ENCODE assay signal across 12 cellular contexts in the genomic region with DNA sequence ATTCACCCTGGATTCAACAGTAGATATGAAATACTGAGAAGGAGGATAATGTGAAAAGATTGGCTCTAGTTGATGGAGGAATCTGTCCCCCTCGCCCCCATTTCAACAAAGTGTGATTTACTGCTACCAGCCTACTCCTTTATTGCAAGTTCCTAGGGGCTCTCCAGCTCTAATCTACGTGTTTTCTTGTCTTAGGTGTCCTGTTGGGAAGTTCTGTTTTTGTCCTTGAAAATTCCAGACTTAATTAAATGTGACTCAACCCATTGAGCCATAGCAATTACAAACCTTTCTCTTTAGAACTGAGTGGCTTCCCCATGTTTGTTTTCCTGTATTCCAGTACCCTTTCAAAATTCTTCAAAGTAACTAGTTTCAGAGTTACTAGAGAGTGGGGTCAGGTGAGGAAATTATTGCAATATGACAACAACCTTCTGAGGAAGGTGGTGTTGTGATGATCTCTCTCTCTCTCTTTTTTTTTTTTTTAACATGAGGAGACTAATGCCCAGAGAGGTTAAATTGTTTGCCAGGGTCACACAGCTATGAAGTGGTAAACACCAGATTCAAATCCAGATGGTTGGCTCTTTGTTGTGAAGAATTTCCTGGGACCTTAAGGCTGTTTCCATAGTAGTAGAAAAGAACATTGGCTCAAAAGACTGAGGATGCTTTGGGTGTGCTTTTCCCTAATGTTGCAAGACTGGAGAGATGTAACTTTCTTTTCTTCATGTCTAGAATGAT. TPM values are rescaled to one million over a fixed set of nuclear protein-coding genes. Genes with fewer than 3 reads are reported as not detected.
DNase-seq lines count a peak whose midpoint lies in the region; ATAC-seq and TF ChIP-seq lines count a peak whose summit lies in the region.
"Had no signal": no experiment of that assay in that cellular context is flagged by ENCODE, and none has a peak within 500 bp of the region (broad histone marks: within the 10 kb centered on the region; RNA-seq: fewer than 3 reads in every experiment).

No MANE protein-coding gene starts in this region.

- no peak overlapping the region for H3K27ac ChIP-seq in left ventricle myocardium inferior (replicated peaks)
- peak overlapping the region in 1 of 2 donors; percentile 61 for H3K27ac ChIP-seq in coronary artery
- peak overlapping the region; percentile 67 for H3K27ac ChIP-seq in mesodermal cell (ENCODE audit: low read depth, low read length, severe bottlenecking)

- H3K27me3 ChIP-seq in left ventricle myocardium inferior (ENCODE audit: low read depth), result no peaks in the 10 kb centered on the region

- H3K9me3 ChIP-seq in left ventricle myocardium inferior (replicated peaks) (no peaks in the 10 kb centered on the region), mesodermal cell (ENCODE audit: control insufficient read depth, low read length) (no peaks in the 10 kb centered on the region)

- H3K4me3 ChIP-seq in left ventricle myocardium inferior (peak overlapping the region; percentile 76), coronary artery (peak overlapping the region; percentile 80), mesodermal cell (ENCODE audit: extremely low read depth, insufficient read depth, low read length, poor library complexity, severe bottlenecking) (no peak overlapping the region)

- no peak for ATAC-seq in left ventricle myocardium superior

- 100% methylated on average over 1 of the region's 2 CpGs; no CpG with 5 or more reads in 1 of the 2 experiments for WGBS in mesodermal cell (ENCODE audit: insufficient coverage in 2 of 2), 2 experiments

- TF ChIP-seq CTCF in left ventricle myocardium inferior (IDR thresholded peaks at IDR 0.05; ENCODE audit: borderline replicate concordance) (no peak), coronary artery (IDR thresholded peaks at IDR 0.05) (no peak)

- DNase-seq in left ventricle myocardium inferior (no peak), left ventricle myocardium superior (no peak), coronary artery (ENCODE audit: low spot score) (no peak), activated T-cell treated with anti-CD3 and anti-CD28 coated beads for 4 hours (no peak), ureter (ENCODE audit: low spot score) (no peak), SW 1271 (lab: John Stamatoyannopoulos, UW) (no peak), NCI-H1092 (lab: John Stamatoyannopoulos, UW) (no peak)
- DNase-seq: activated CD8-positive, alpha-beta memory T cell treated with anti-CD3 and anti-CD28 coated beads, Interleukin-2, amount 50 U/mL, for 48 hours; Calu3; naive thymus-derived CD4-positive, alpha-beta T cell; NCI-H2107 had no signal

- H3K4me1 ChIP-seq in left ventricle myocardium inferior, result peaks cover 86% of the 10 kb centered on the region
- H3K4me1 ChIP-seq in mesodermal cell (ENCODE audit: control insufficient read depth, insufficient read depth, low read length, poor library complexity, severe bottlenecking), result peaks cover 58% of the 10 kb centered on the region

- H3K36me3 ChIP-seq in left ventricle myocardium inferior, result no peaks in the 10 kb centered on the region
- H3K36me3 ChIP-seq in mesodermal cell (ENCODE audit: control insufficient read depth, insufficient read depth, low read length), result peaks cover 22% of the 10 kb centered on the region

- intact Hi-C loops in left ventricle myocardium inferior (cut with micrococcal nuclease) (no loop called here), left ventricle myocardium superior (cut with micrococcal nuclease) (no loop called here)

RNA-seq across cellular contexts. Expression of gene RGL1, which starts 3.5 kb away (rescaled TPM):
- 19.4 TPM for total RNA-seq in left ventricle myocardium inferior
- 18.5 TPM for total RNA-seq in left ventricle myocardium superior
- polyA plus RNA-seq in mesodermal cell (2013, experiment 1 of 2), result 26.3 TPM
- 26.9 TPM for polyA plus RNA-seq in mesodermal cell (2013, experiment 2 of 2)
- total RNA-seq in ureter, result 20.9 TPM
